15 cellular contexts compared by ENCODE assay signal in genomic region chr15:69736161-69736560, GRCh38.
"Had no signal": no experiment of that assay in that cellular context is flagged by ENCODE, and none has a peak within 500 bp of the region (broad histone marks: within the 10 kb centered on the region; RNA-seq: fewer than 3 reads in every experiment).

No MANE protein-coding gene starts in this region.

- H3K4me1 Mint-ChIP-seq: naive B cell; stimulated activated naive B cell treated with anti-CD40 and anti-IgM and Interleukin-4, amounts not matched to agents 10 μg/mL and 1 μg/mL and 100 μg/mL, for 72 hours had no signal

- H3K27ac Mint-ChIP-seq: naive B cell; nephron; stimulated activated naive B cell treated with anti-CD40 and anti-IgM and Interleukin-4, amounts not matched to agents 10 μg/mL and 1 μg/mL and 100 μg/mL, for 72 hours; stimulated activated naive CD8-positive, alpha-beta T cell treated with anti-CD3 and anti-CD28 coated beads, Interleukin-15, amount 100 ng/mL, for 72 hours had no signal

- DNase-seq: effector memory CD4-positive, alpha-beta T cell; gastrocnemius medialis; heart right ventricle; hypothalamus; kidney glomerular epithelial cell; mesendoderm; naive B cell; retina; right lobe of liver; stimulated activated CD4-positive, alpha-beta T cell treated with anti-CD3 and anti-CD28 coated beads, Interleukin-2, amount 100 ng/mL, for 24 hours; stimulated activated CD4-positive, alpha-beta T cell treated with anti-CD3 and anti-CD28 coated beads, Interleukin-4, amount 100 ng/mL, for 4 hours; stimulated activated naive B cell treated with anti-CD40 and anti-IgM and Interleukin-4, amounts not matched to agents 10 μg/mL and 1 μg/mL and 100 μg/mL, for 72 hours; stimulated activated naive CD8-positive, alpha-beta T cell treated with anti-CD3 and anti-CD28 coated beads, Interleukin-15, amount 100 ng/mL, for 72 hours; testis had no signal

- H3K4me3 Mint-ChIP-seq: naive B cell; nephron; stimulated activated naive B cell treated with anti-CD40 and anti-IgM and Interleukin-4, amounts not matched to agents 10 μg/mL and 1 μg/mL and 100 μg/mL, for 72 hours; stimulated activated naive CD8-positive, alpha-beta T cell treated with anti-CD3 and anti-CD28 coated beads, Interleukin-15, amount 100 ng/mL, for 72 hours had no signal

- ATAC-seq: gastrocnemius medialis; heart right ventricle; right lobe of liver; stimulated activated naive B cell treated with anti-CD40 and anti-IgM and Interleukin-4, amounts not matched to agents 10 μg/mL and 1 μg/mL and 100 μg/mL, for 72 hours; stimulated activated naive CD8-positive, alpha-beta T cell treated with anti-CD3 and anti-CD28 coated beads, Interleukin-15, amount 100 ng/mL, for 72 hours had no signal
